16 cellular contexts compared by ENCODE assay signal in genomic region chr1:195899762-195900352, GRCh38.
DNase-seq lines count a peak whose midpoint lies in the region; ATAC-seq, FAIRE-seq and TF ChIP-seq lines count a peak whose summit lies in the region.
"Had no signal": no experiment of that assay in that cellular context is flagged by ENCODE, and none has a peak within 500 bp of the region (broad histone marks: within the 10 kb centered on the region; RNA-seq: fewer than 3 reads in every experiment).

No MANE protein-coding gene starts in this region.

- no peak for FAIRE-seq in bronchial epithelial cell (lab: Jason Lieb, UNC)
- FAIRE-seq: H1 had no signal

- ATAC-seq in HG02938 (IDR thresholded peaks at IDR 0.05; ENCODE audit: unreplicated experiment): no peak
- ATAC-seq in HG03280 (IDR thresholded peaks at IDR 0.05; ENCODE audit: unreplicated experiment): no peak
- no peak for ATAC-seq in GM18867 (IDR thresholded peaks at IDR 0.05; ENCODE audit: unreplicated experiment)
- ATAC-seq: stimulated activated naive CD8-positive, alpha-beta T cell treated with anti-CD3 and anti-CD28 coated beads, Interleukin-15, Interleukin-2, amounts not matched to agents 100 U/mL and 50 U/mL, for 24 hours had no signal

- H3K27me3 ChIP-seq in bronchial epithelial cell (ENCODE audit: control insufficient read depth, insufficient read depth, low read length) (no peaks in the 10 kb centered on the region), testis (no peaks in the 10 kb centered on the region)
- H3K27me3 ChIP-seq: neutrophil, uterus had no signal

- H3K4me1 ChIP-seq in testis: peaks cover 3% of the 10 kb centered on the region
- H3K4me1 ChIP-seq: uterus had no signal

- DNase-seq in GM03348 (ENCODE audit: low spot score) (peak; percentile 12), RPMI7951 (ENCODE audit: low read depth) (peak; percentile 10), bronchial epithelial cell (ENCODE audit: low read depth) (peak; percentile 67), islet precursor cell (peak; percentile 64), testis (no peak)
- DNase-seq: activated CD4-positive, CD25-positive, alpha-beta regulatory T cell treated with anti-CD3 and anti-CD28 coated beads, Interleukin-2, amount 50 U/mL, for 72 hours; activated naive CD4-positive, alpha-beta T cell treated with anti-CD3 and anti-CD28 coated beads, Interleukin-2, amount 50 U/mL, for 16 hours; GDM1; stimulated activated naive CD8-positive, alpha-beta T cell treated with anti-CD3 and anti-CD28 coated beads, Interleukin-15, Interleukin-2, amounts not matched to agents 100 U/mL and 50 U/mL, for 24 hours; uterus had no signal

- no peaks in the 10 kb centered on the region for H3K36me3 ChIP-seq in bronchial epithelial cell (ENCODE audit: control insufficient read depth, insufficient read depth, low read length)
- H3K36me3 ChIP-seq in testis (ENCODE audit: low read depth, missing control alignments): no peaks in the 10 kb centered on the region
- H3K36me3 ChIP-seq: neutrophil, uterus had no signal

- no peak for TF ChIP-seq CTCF in bronchial epithelial cell (IDR thresholded peaks at IDR 0.05; ENCODE audit: insufficient read depth, low read length, severe bottlenecking)
- TF ChIP-seq CTCF in testis (IDR thresholded peaks at IDR 0.05): no peak

- H3K4me3 ChIP-seq in bronchial epithelial cell (ENCODE audit: low read depth, low read length): no peak overlapping the region
- H3K4me3 ChIP-seq in testis: no peak overlapping the region
- H3K4me3 ChIP-seq: lung, uterus had no signal

- WGBS in testis, 2 donors: 46 to 59% methylated on average over 1 of the region's 1 CpG

- no peak overlapping the region for H3K27ac ChIP-seq in testis
- H3K27ac ChIP-seq: neutrophil, uterus had no signal

- intact Hi-C loops in testis (cut with DNase I; ENCODE audit: low total_unique reads): no loop called here

- H3K9me3 ChIP-seq in testis: no peaks in the 10 kb centered on the region
- H3K9me3 ChIP-seq: neutrophil, uterus had no signal

- TF ChIP-seq POLR2A in testis (IDR thresholded peaks at IDR 0.05): no peak
